Comparison of ENCODE assay signal across 8 cellular contexts in the genomic region with DNA sequence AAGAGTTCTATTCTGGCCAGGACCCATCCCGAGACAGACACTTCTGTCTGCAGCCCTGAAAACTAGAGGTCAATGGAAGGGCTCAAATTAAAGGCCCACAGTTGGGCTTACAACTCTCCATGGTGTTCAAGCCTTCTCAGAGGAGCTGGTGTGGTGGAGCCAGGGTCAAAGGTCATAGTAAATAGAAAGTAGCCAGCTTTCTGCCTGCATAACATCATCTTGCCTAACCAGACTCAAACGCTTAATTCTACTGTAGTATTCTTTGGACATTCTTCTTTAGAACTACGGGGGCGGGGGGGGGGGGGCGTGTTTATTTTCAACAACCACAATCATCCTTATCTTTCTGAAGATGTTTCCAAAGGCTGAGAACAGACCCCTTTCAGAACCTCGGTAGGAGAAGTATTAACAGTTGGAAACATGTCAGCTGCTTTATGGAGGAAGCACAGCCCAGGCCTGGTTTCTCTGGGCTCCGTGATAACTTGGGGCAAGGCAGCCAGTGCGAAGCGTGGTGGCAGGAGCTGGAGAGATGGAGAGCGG. TPM values are rescaled to one million over a fixed set of nuclear protein-coding genes. Genes with fewer than 3 reads are reported as not detected.
DNase-seq lines count a peak whose midpoint lies in the region; ATAC-seq, FAIRE-seq and TF ChIP-seq lines count a peak whose summit lies in the region.

No MANE protein-coding gene starts in this region.

- ATAC-seq in HG02885 (IDR thresholded peaks at IDR 0.05; ENCODE audit: poor library complexity, unreplicated experiment) = no peak
- ATAC-seq in GM19467 (IDR thresholded peaks at IDR 0.05; ENCODE audit: unreplicated experiment) = no peak

- no peak for TF ChIP-seq CTCF in fibroblast of mammary gland (conservative IDR thresholded peaks at IDR 0.05; ENCODE audit: control insufficient read depth, insufficient read depth, low read depth, low read length)
- no peak for TF ChIP-seq CTCF in sigmoid colon (IDR thresholded peaks at IDR 0.05)

- FAIRE-seq in GM19239 (lab: Jason Lieb, UNC) = peak; percentile 72

- 22 to 37% methylated on average over 10 of the region's 10 CpGs for WGBS in sigmoid colon, 2 donors

- TF ChIP-seq POLR2A in sigmoid colon (IDR thresholded peaks at IDR 0.05) = no peak

- no peaks in the 10 kb centered on the region for H3K27me3 ChIP-seq in sigmoid colon

- no peak for TF ChIP-seq EP300 in sigmoid colon (IDR thresholded peaks at IDR 0.05)

- H3K4me3 ChIP-seq in SK-N-MC (peak overlapping the region; percentile 100; the same call in 1 of the 2 replicates), fibroblast of mammary gland (ENCODE audit: control insufficient read depth, low read depth, low read length) (no peak overlapping the region), sigmoid colon (peak overlapping the region in 3 of 4 donors; percentile 80 to 96 (median 91))

- H3K9me3 ChIP-seq in SK-N-MC (ENCODE audit: low read depth, low read length) (no peaks in the 10 kb centered on the region), sigmoid colon (no peaks in the 10 kb centered on the region)

- H3K36me3 ChIP-seq in SK-N-MC (ENCODE audit: insufficient read depth, low read length) (peaks cover 8% of the 10 kb centered on the region; the same call in 1 of the 2 replicates), sigmoid colon (no peaks in the 10 kb centered on the region)

- intact Hi-C loops in sigmoid colon (cut with DNase I) = loop anchor here (2.0 to 5.0 kb wide), 3 partner anchors 55 to 429 kb away; no protein-coding TSS in a partner anchor

- no peak for DNase-seq in GM19239 (ENCODE audit: insufficient read length, low spot score)
- DNase-seq in SK-N-MC (ENCODE audit: low read depth, low spot score) = no peak
- DNase-seq in fibroblast of mammary gland (ENCODE audit: low read depth) = peak; percentile 32
- no peak for DNase-seq in sigmoid colon
- no peak for DNase-seq in GOT3 (lab: John Stamatoyannopoulos, UW)
- no peak for DNase-seq in activated gamma-delta T cell treated with Interleukin-2 at 50 U/mL for 16 hours

- H3K27ac ChIP-seq in SK-N-MC = peak overlapping the region; percentile 81
- peak overlapping the region; percentile 95 to 98 (median 96) for H3K27ac ChIP-seq in sigmoid colon

- no peak overlapping the region for H3K9ac ChIP-seq in SK-N-MC (ENCODE audit: insufficient read length)

- H3K4me1 ChIP-seq in sigmoid colon = peaks cover 0 to 29% (median 17%) of the 10 kb centered on the region in 4 donors

RNA-seq across cellular contexts. Expression of gene RREB1, which starts 1.5 kb away (rescaled TPM):
- total RNA-seq in sigmoid colon = 10 to 100 TPM; 18.9 to 31.9 (median 23.2) TPM
- 10 to 100 TPM in 1 of 3 donors, 1 to 10 TPM in 2; 6.0 to 21.5 (median 9.9) TPM for polyA plus RNA-seq in sigmoid colon
